ENCODE assay signal across 8 cellular contexts in the genomic region with DNA sequence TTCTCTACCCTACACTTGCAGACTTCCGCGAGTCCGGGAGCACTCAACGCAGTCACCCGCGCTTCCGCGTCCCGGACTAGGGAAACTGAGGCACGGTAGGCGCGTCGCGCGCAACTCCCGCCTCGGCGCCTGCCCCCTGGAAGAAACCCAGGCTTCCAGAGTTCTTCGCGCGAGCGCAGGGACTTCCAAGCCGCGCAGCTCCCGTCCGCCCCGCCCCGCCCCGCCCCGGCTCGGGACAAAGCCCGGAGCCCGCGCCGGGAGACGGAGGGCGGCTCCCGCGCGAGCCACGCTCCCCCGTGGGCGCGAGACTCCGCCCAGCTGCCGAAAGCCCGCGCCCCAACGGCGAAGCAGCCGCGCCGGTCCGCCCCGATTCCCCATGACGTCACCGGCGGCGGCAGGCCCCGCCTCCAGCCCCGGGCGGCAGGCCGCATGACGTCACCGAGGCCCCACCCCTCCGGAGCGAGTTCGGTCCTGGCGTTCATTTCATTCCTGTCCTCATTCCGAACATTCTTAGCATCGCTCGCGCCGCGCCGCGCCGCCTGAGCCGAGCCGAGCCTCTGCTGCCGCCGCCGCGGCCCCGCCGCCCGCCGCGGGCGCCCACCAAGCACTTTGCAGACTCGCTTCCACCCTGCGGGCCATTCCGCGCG. TPM values are rescaled to one million over a fixed set of nuclear protein-coding genes. Genes with fewer than 3 reads are reported as not detected.
DNase-seq lines count a peak whose midpoint lies in the region; ATAC-seq, FAIRE-seq and TF ChIP-seq lines count a peak whose summit lies in the region.

A gene (plus strand): TSS at position 498 of the 647 bp plus-strand sequence.

- ATAC-seq in HG02870 (IDR thresholded peaks at IDR 0.05; ENCODE audit: unreplicated experiment), result peak; percentile 77

- H3K27ac ChIP-seq in breast epithelium, result peak within 1 kb of the TSS; percentile 98

- peak; percentile 100 for FAIRE-seq in GM12892 (lab: Jason Lieb, UNC)

- H3K4me1 ChIP-seq in breast epithelium, result no peaks in the 10 kb centered on the region

- DNase-seq in GM12892 (ENCODE audit: insufficient read length) (peak; percentile 84), NCI-H2029 treated with DMSO at 0.1 percent for 48 hours (lab: John Stamatoyannopoulos, UW) (peak; percentile 58), breast epithelium (ENCODE audit: low spot score in 2 of 2) (peak; percentile 94 to 97), skeletal muscle cell (ENCODE audit: low read depth) (peak; percentile 89), AML-193 (lab: John Stamatoyannopoulos, UW) (no peak)

- no peaks in the 10 kb centered on the region for H3K27me3 ChIP-seq in breast epithelium

- no peaks in the 10 kb centered on the region for H3K36me3 ChIP-seq in breast epithelium

- TF ChIP-seq CTCF in WI38 (IDR thresholded peaks at IDR 0.05; ENCODE audit: low read depth, low read length) (no peak), breast epithelium (IDR thresholded peaks at IDR 0.05) (no peak)

- no peaks in the 10 kb centered on the region for H3K9me3 ChIP-seq in breast epithelium
- H3K9me3 ChIP-seq in iPS-18c (ENCODE audit: control insufficient read depth, insufficient read depth, low read length), result no peaks in the 10 kb centered on the region

- peak; percentile 84 for TF ChIP-seq POLR2A in GM12892 (IDR thresholded peaks at IDR 0.05; ENCODE audit: low read depth, low read length)
- peak; percentile 73 for TF ChIP-seq POLR2A in breast epithelium (IDR thresholded peaks at IDR 0.05)

- intact Hi-C loops in breast epithelium (cut with DNase I; ENCODE audit: low total_unique reads), result loop anchor here (10.0 kb wide), 1 partner anchor 211 kb away; no protein-coding TSS in a partner anchor

- H3K4me3 ChIP-seq in WI38 (ENCODE audit: low read depth, low read length), result peak within 1 kb of the TSS; percentile 72
- H3K4me3 ChIP-seq in breast epithelium, result peak within 1 kb of the TSS; percentile 60 to 98 (median 83)
- peak within 1 kb of the TSS; percentile 77 for H3K4me3 ChIP-seq in iPS-18c (ENCODE audit: insufficient read depth, low read depth, low read length)
- H3K4me3 ChIP-seq in skeletal muscle cell (ENCODE audit: low read depth, low read length), result peak within 1 kb of the TSS; percentile 72

RNA-seq across cellular contexts. Expression of the gene that starts here (rescaled TPM):
- 7.1 TPM for polyA plus RNA-seq in GM12892 (2012; ENCODE audit: missing spikeins)
- total RNA-seq in breast epithelium, result 100 to 1,000 TPM in 1 of 3 donors, 10 to 100 TPM in 2; 67.8 to 110 (median 80.1) TPM

Comparison
In these comparisons a context has a peak if more than half of its experiments do, and no peak if none do; other contexts are left out.
1. DNase-seq: peak in GM12892 (single experiment), NCI-H2029 treated with DMSO at 0.1 percent for 48 hours (single experiment), breast epithelium (2 of 2) and skeletal muscle cell (single experiment); none in AML-193 (0 of 2).
2. Peak in every context shown above with its lines, with median percentiles within 50 percentile points of each other: H3K4me3 ChIP-seq.